Comparison of ENCODE assay signal across 22 cellular contexts in genomic region chr22:23583836-23584235, GRCh38. TPM values are rescaled to one million over a fixed set of nuclear protein-coding genes. Genes with fewer than 3 reads are reported as not detected.
DNase-seq lines count a peak whose midpoint lies in the region; ATAC-seq and TF ChIP-seq lines count a peak whose summit lies in the region.
"Had no signal": no experiment of that assay in that cellular context is flagged by ENCODE, and none has a peak within 500 bp of the region (broad histone marks: within the 10 kb centered on the region; RNA-seq: fewer than 3 reads in every experiment).

No MANE protein-coding gene starts in this region.

- no peak overlapping the region for H3K4me2 ChIP-seq in OCI-LY7 (ENCODE audit: low read length)

- no peak overlapping the region for H2AFZ ChIP-seq in OCI-LY7 (ENCODE audit: low read length)

- intact Hi-C loops in OCI-LY7 (cut with micrococcal nuclease; ENCODE audit: unreplicated experiment) = no loop called here

- peaks cover 0 to 2% (median 0%) of the 10 kb centered on the region in 6 donors for H3K9me3 Mint-ChIP-seq in immature natural killer cell
- H3K9me3 Mint-ChIP-seq: CD4-positive, alpha-beta memory T cell had no signal

- peak; percentile 55 for DNase-seq in H7
- peak; percentile 15 for DNase-seq in OCI-LY7 (ENCODE audit: low spot score)
- DNase-seq in myocyte (ENCODE audit: low read depth) = peak; percentile 40
- DNase-seq in immature natural killer cell = no peak
- no peak for DNase-seq in 8988T
- DNase-seq: BE2C; CD4-positive, alpha-beta memory T cell; EL; GOT3; KBM-7; NCI-H1417 treated with DMSO at 0.1 percent for 48 hours; NCI-H187 treated with DMSO at 0.1 percent for 48 hours; NCI-H2227 treated with DMSO at 0.1 percent for 48 hours; NCI-H510A treated with DMSO at 0.1 percent for 48 hours; NCI-H774; PC-3; SJCRH30 had no signal

- no peaks in the 10 kb centered on the region for H3K79me2 ChIP-seq in OCI-LY7 (ENCODE audit: insufficient read depth, low read depth, low read length)

- H3K4me1 ChIP-seq in OCI-LY7 (ENCODE audit: insufficient read depth, low read length, poor library complexity, severe bottlenecking) = peaks cover 6% of the 10 kb centered on the region
- H3K4me1 ChIP-seq: BE2C, SJCRH30 had no signal

- no peak for TF ChIP-seq CTCF in OCI-LY7 (conservative IDR thresholded peaks at IDR 0.05; ENCODE audit: low read length)

- no peaks in the 10 kb centered on the region for H3K9me3 ChIP-seq in OCI-LY7 (ENCODE audit: low read length)
- H3K9me3 ChIP-seq: BE2C, SJCRH30 had no signal

- H3K27me3 ChIP-seq in H7 (ENCODE audit: control insufficient read depth, insufficient read depth, low read length) = no peaks in the 10 kb centered on the region
- H3K27me3 ChIP-seq: BE2C had no signal

- H3K27me3 Mint-ChIP-seq in immature natural killer cell (ENCODE audit: low read depth in 3 of 3) = peaks cover 0 to 6% (median 2%) of the 10 kb centered on the region in 3 donors

- ATAC-seq in GM21447 (IDR thresholded peaks at IDR 0.05; ENCODE audit: unreplicated experiment) = no peak
- ATAC-seq in HG02973 (IDR thresholded peaks at IDR 0.05; ENCODE audit: unreplicated experiment) = no peak
- ATAC-seq: GM12878, PC-3 had no signal

- no TSS peak for BruUV-seq in OCI-LY7 (replicated peaks; lab: Mats Ljungman, UMichigan)

- CTCF ChIA-PET in OCI-LY7 (lab: Charles Lee; ENCODE audit: unreplicated experiment) = no interaction called here

- H3K36me3 Mint-ChIP-seq in immature natural killer cell = no peaks in the 10 kb centered on the region
- H3K36me3 Mint-ChIP-seq: CD4-positive, alpha-beta memory T cell had no signal

- no peaks in the 10 kb centered on the region for H3K9me2 ChIP-seq in OCI-LY7 (ENCODE audit: insufficient read depth, low read length)

- H3K36me3 ChIP-seq in H7 (replicated peaks; ENCODE audit: control insufficient read depth, insufficient read depth, low read length) (no peaks in the 10 kb centered on the region), OCI-LY7 (ENCODE audit: insufficient read depth, low read length) (no peaks in the 10 kb centered on the region)
- H3K36me3 ChIP-seq: BE2C, SJCRH30 had no signal

- H3K27ac ChIP-seq in OCI-LY7 (ENCODE audit: low read depth, low read length, poor library complexity, severe bottlenecking) = no peak overlapping the region
- H3K27ac ChIP-seq: SJCRH30 had no signal

- no peak overlapping the region for H3K4me3 Mint-ChIP-seq in immature natural killer cell
- H3K4me3 Mint-ChIP-seq: CD4-positive, alpha-beta memory T cell had no signal

- H3K27ac Mint-ChIP-seq in immature natural killer cell = no peak overlapping the region
- H3K27ac Mint-ChIP-seq: CD4-positive, alpha-beta memory T cell had no signal

- no peak overlapping the region for H3K4me3 ChIP-seq in H7 (ENCODE audit: insufficient read depth, low read depth, low read length)
- H3K4me3 ChIP-seq in OCI-LY7 (ENCODE audit: low read depth, low read length, poor library complexity, severe bottlenecking) = no peak overlapping the region
- H3K4me3 ChIP-seq: GM12878, SJCRH30 had no signal

- no peaks in the 10 kb centered on the region for H3K4me1 Mint-ChIP-seq in immature natural killer cell
- H3K4me1 Mint-ChIP-seq: CD4-positive, alpha-beta memory T cell had no signal

- no peaks in the 10 kb centered on the region for H4K20me1 ChIP-seq in OCI-LY7 (ENCODE audit: insufficient read depth, low read length)

- POLR2A ChIA-PET in OCI-LY7 (lab: Charles Lee) = no interaction called here

RNA-seq across cellular contexts. Expression of gene IGLL1, which starts 3.7 kb away (rescaled TPM):
- total RNA-seq in H7 (2014; rRNA removed; shearing (Covaris generic)) = not detected in 2 replicates
- total RNA-seq in OCI-LY7 (2014; rRNA removed; shearing (Covaris generic)) = not detected in 2 replicates
- total RNA-seq in OCI-LY7 (2022) (not detected in 2 replicates), myocyte (0.88 TPM in 1 of 2 replicates, not detected in the other)
- polyA plus RNA-seq in myocyte (2012) = not detected
- not detected for polyA plus RNA-seq in immature natural killer cell
- total RNA-seq: CD4-positive, alpha-beta memory T cell; GM12878; M059J; PC-3 had no signal
- polyA plus RNA-seq: AG04450; CD4-positive, alpha-beta memory T cell; GM12878 had no signal

RNA-seq across cellular contexts. Expression of gene DRICH1, which starts 48.3 kb away (rescaled TPM):
- not detected in 2 replicates for total RNA-seq in H7 (2014; rRNA removed; shearing (Covaris generic))
- total RNA-seq in OCI-LY7 (2014; rRNA removed; shearing (Covaris generic)) = 0.15 and 0.38 TPM in 2 replicates
- total RNA-seq in OCI-LY7 (2022) (0.49 TPM in 1 of 2 replicates, not detected in the other), myocyte (0.21 and 0.26 TPM in 2 replicates)
- 0.21 TPM for polyA plus RNA-seq in myocyte (2012)
- polyA plus RNA-seq in immature natural killer cell = not detected
- total RNA-seq: GM12878, M059J, SJCRH30 had no signal
- polyA plus RNA-seq: CD4-positive, alpha-beta memory T cell; GM12878 had no signal

Comparison
In these comparisons a context has a peak if more than half of its experiments do, and no peak if none do; other contexts are left out.
1. DNase-seq: peak in H7 (single experiment), OCI-LY7 (single experiment) and myocyte (single experiment); none in immature natural killer cell (0 of 3) and 8988T (single experiment).